ENCODE assay signal across 23 cellular contexts in genomic region chrX:40440841-40441240, GRCh38.
DNase-seq lines count a peak whose midpoint lies in the region; FAIRE-seq and TF ChIP-seq lines count a peak whose summit lies in the region.
"Had no signal": no experiment of that assay in that cellular context is flagged by ENCODE, and none has a peak within 500 bp of the region (broad histone marks: within the 10 kb centered on the region; RNA-seq: fewer than 3 reads in every experiment).

No MANE protein-coding gene starts in this region.

- H3K27me3 Mint-ChIP-seq in type B pancreatic cell: no peaks in the 10 kb centered on the region

- peak overlapping the region; percentile 8 for H3K27ac Mint-ChIP-seq in type B pancreatic cell
- H3K27ac Mint-ChIP-seq: CD4-positive, CD25-positive, alpha-beta regulatory T cell; HFFc6 had no signal

- H3K4me1 Mint-ChIP-seq in type B pancreatic cell (ENCODE audit: unreplicated experiment): peaks cover 5% of the 10 kb centered on the region
- H3K4me1 Mint-ChIP-seq: CD4-positive, CD25-positive, alpha-beta regulatory T cell had no signal

- H3K4me3 ChIP-seq in choroid plexus epithelial cell (ENCODE audit: low read depth, low read length): no peak overlapping the region
- H3K4me3 ChIP-seq: K562 had no signal

- no peak overlapping the region for H3K4me3 Mint-ChIP-seq in type B pancreatic cell
- H3K4me3 Mint-ChIP-seq: CD4-positive, CD25-positive, alpha-beta regulatory T cell; HFFc6 had no signal

- TF ChIP-seq POLR2A in H54 (IDR thresholded peaks at IDR 0.05; ENCODE audit: low read depth, low read length): no peak

- FAIRE-seq in H54 (lab: Jason Lieb, UNC): no peak
- FAIRE-seq: GM12891, GM18507, K562 had no signal

- H3K36me3 Mint-ChIP-seq in type B pancreatic cell: peaks cover 4% of the 10 kb centered on the region
- H3K36me3 Mint-ChIP-seq: CD4-positive, CD25-positive, alpha-beta regulatory T cell had no signal

- no peak for TF ChIP-seq CTCF in choroid plexus epithelial cell (conservative IDR thresholded peaks at IDR 0.05; ENCODE audit: low read depth, low read length)
- no peak for TF ChIP-seq CTCF in type B pancreatic cell (conservative IDR thresholded peaks at IDR 0.05)
- TF ChIP-seq CTCF in GM13977 (IDR thresholded peaks at IDR 0.05; ENCODE audit: extremely low read depth, insufficient read depth, missing control alignments): no peak

- in situ Hi-C loops in GM13977 (cut with MboI; ENCODE audit: low pct_unique_long_range_greater_than_20kb, low sequenced_read_pairs, unreplicated experiment): no loop called here

- DNase-seq in DMS 273 (lab: John Stamatoyannopoulos, UW; ENCODE audit: unreplicated experiment) (peak; percentile 46), DMS 273 treated with DMSO at 0.1 percent for 48 hours (lab: John Stamatoyannopoulos, UW) (no peak), choroid plexus epithelial cell (ENCODE audit: low read depth) (peak; percentile 5), midbrain (lab: John Stamatoyannopoulos, UW) (peak; percentile 7), type B pancreatic cell (ENCODE audit: extremely low spot score, unreplicated experiment) (no peak), GM13977 (ENCODE audit: low spot score) (no peak), H54 (ENCODE audit: insufficient read length, low spot score) (no peak)
- DNase-seq in activated effector memory CD4-positive, alpha-beta T cell treated with anti-CD3 and anti-CD28 coated beads, Interleukin-2, amount 50 U/mL, for 16 hours: no peak
- DNase-seq: BE2C; CD4-positive, CD25-positive, alpha-beta regulatory T cell; COR-L47; EL; HFFc6; NCI-H1105 treated with DMSO at 0.1 percent for 48 hours; NCI-H1694; NCI-H2081 treated with DMSO at 0.1 percent for 48 hours; NCI-H510A; NCI-H748 treated with DMSO at 0.1 percent for 48 hours; RPMI8226; SIG-M5 had no signal

- H3K9me3 Mint-ChIP-seq in type B pancreatic cell: peaks cover 3% of the 10 kb centered on the region
- H3K9me3 Mint-ChIP-seq: CD4-positive, CD25-positive, alpha-beta regulatory T cell; HFFc6 had no signal

Comparison
In these comparisons a context has a peak if more than half of its experiments do, and no peak if none do; other contexts are left out.
1. DNase-seq: peak in DMS 273 (single experiment), choroid plexus epithelial cell (single experiment) and midbrain (single experiment); none in DMS 273 treated with DMSO at 0.1 percent for 48 hours (single experiment), type B pancreatic cell (single experiment), activated effector memory CD4-positive, alpha-beta T cell treated with anti-CD3 and anti-CD28 coated beads, Interleukin-2, amount 50 U/mL, for 16 hours (single experiment), GM13977 (single experiment) and H54 (single experiment).